8 cellular contexts compared by ENCODE assay signal in the genomic region with DNA sequence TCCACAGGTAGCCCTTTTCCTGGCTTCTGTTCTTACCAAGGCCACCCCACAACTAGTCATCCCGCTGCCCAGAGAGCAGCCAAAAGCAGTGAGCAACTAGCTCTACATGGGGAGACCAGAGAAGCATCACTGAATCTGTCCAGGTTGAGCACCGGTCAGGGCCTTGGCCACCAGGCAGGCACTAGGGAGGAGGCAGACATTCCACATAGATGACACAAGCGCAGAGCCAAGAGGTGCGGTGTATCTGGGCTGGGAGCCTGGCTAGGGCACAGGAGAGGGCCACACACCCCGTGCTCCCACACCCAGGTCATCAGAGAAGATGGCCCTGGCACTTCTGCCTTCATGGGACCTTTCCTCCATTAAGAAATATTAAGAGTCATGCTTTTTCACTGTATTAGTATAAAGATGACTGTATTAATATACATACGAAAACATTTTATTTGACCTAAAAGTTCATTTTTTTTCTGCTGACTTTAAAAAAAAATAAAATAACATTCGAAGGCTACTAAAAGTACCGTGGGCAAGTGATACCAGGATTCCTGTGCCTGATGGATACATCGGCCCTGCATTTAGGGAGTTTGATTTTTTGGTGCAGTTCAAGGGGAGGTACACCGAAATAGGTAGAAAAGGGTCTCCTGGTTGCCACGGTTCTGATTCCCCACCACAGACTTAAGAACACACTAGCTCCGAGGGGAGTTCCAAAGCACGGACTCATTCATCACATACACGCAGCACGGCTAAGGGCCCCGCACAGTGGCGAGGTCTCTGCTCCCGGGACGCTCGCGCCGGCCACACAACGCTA. TPM values are rescaled to one million over a fixed set of nuclear protein-coding genes. Genes with fewer than 3 reads are reported as not detected.
DNase-seq lines count a peak whose midpoint lies in the region; ATAC-seq and TF ChIP-seq lines count a peak whose summit lies in the region.

No MANE protein-coding gene starts in this region.

- 7 to 8% methylated on average over 13 to 23 of the region's 23 CpGs for WGBS in body of pancreas, 2 donors

- H3K9me3 ChIP-seq in body of pancreas (no peaks in the 10 kb centered on the region), thoracic aorta (no peaks in the 10 kb centered on the region)

- peak; percentile 20 to 76 (median 62) for TF ChIP-seq POLR2A in body of pancreas (IDR thresholded peaks at IDR 0.05)

- intact Hi-C loops in body of pancreas (cut with DNase I): no loop called here
- intact Hi-C loops in left colon (cut with DNase I, micrococcal nuclease): no loop called here

- H3K36me3 ChIP-seq in body of pancreas (replicated peaks in 1 of 2; ENCODE audit: insufficient read depth in 1 of 2, low read depth in 2 of 2): no peaks in the 10 kb centered on the region
- no peaks in the 10 kb centered on the region for H3K36me3 ChIP-seq in thoracic aorta

- DNase-seq in NCI-H2196 (lab: John Stamatoyannopoulos, UW; ENCODE audit: unreplicated experiment) (peak; percentile 10), NCI-H2196 treated with DMSO at 0.1 percent for 48 hours (lab: John Stamatoyannopoulos, UW; ENCODE audit: unreplicated experiment) (no peak), LoVo (ENCODE audit: low spot score) (peak; percentile 81), body of pancreas (peak; percentile 81 to 88 (median 83)), left colon (peak; percentile 69 to 78), thoracic aorta (ENCODE audit: low spot score) (no peak), hypothalamus (lab: John Stamatoyannopoulos, UW) (no peak)

- TF ChIP-seq CTCF in body of pancreas (IDR thresholded peaks at IDR 0.05): no peak
- TF ChIP-seq CTCF in thoracic aorta (IDR thresholded peaks at IDR 0.05): no peak

- ATAC-seq in body of pancreas: peak; percentile 66
- peak; percentile 68 for ATAC-seq in left colon
- no peak for ATAC-seq in thoracic aorta (ENCODE audit: insufficient number of reproducible peaks, low FRiP score, low read depth)
- no peak for ATAC-seq in GM19397 (IDR thresholded peaks at IDR 0.05; ENCODE audit: unreplicated experiment)

- H3K27ac ChIP-seq in body of pancreas: peak overlapping the region; percentile 94 to 99 (median 98)
- H3K27ac ChIP-seq in thoracic aorta: peak overlapping the region; percentile 82 to 92

- H3K4me3 ChIP-seq in body of pancreas: peak overlapping the region; percentile 58 to 83
- H3K4me3 ChIP-seq in thoracic aorta: peak overlapping the region; percentile 89

- H3K27me3 ChIP-seq in body of pancreas: no peaks in the 10 kb centered on the region
- no peaks in the 10 kb centered on the region for H3K27me3 ChIP-seq in thoracic aorta (replicated peaks; ENCODE audit: insufficient read depth)

- peaks cover 59% of the 10 kb centered on the region for H3K4me1 ChIP-seq in body of pancreas
- H3K4me1 ChIP-seq in thoracic aorta (ENCODE audit: control insufficient read depth in 1 of 2, low read depth in 2 of 2): peaks cover 24 to 62% of the 10 kb centered on the region in 2 donors

RNA-seq across cellular contexts. Expression of a gene that starts 1.2 kb away (rescaled TPM):
- total RNA-seq in body of pancreas (10 to 100 TPM; 43.8 to 89.3 TPM), left colon (100 to 1,000 TPM in 1 of 2 donors, 10 to 100 TPM in 1; 85.8 to 104 TPM), thoracic aorta (100 to 1,000 TPM in 1 of 2 donors, 10 to 100 TPM in 1; 42.1 to 105 TPM)

RNA-seq across cellular contexts. Expression of a gene that starts 10.1 kb away (rescaled TPM):
- total RNA-seq in body of pancreas (under 1 TPM in 1 of 2 donors, not detected in 1; 0.33 TPM), left colon (not detected), thoracic aorta (not detected)

RNA-seq across cellular contexts. Expression of a gene that starts 23.4 kb away (rescaled TPM):
- 1 to 10 TPM; 4.6 to 7.3 TPM for total RNA-seq in body of pancreas
- total RNA-seq in left colon: 10 to 100 TPM in 1 of 2 donors, 1 to 10 TPM in 1; 9.6 to 10.8 TPM
- 10 to 100 TPM; 19.0 to 30.7 TPM for total RNA-seq in thoracic aorta

RNA-seq across cellular contexts. Expression of a gene that starts 29.1 kb away (rescaled TPM):
- total RNA-seq in body of pancreas (not detected), left colon (not detected), thoracic aorta (not detected)

RNA-seq across cellular contexts. Expression of a gene that starts 57.5 kb away (rescaled TPM):
- total RNA-seq in body of pancreas (10 to 100 TPM; 39.7 to 87.0 TPM), left colon (100 to 1,000 TPM; 137 to 194 TPM), thoracic aorta (10 to 100 TPM; 26.2 to 65.1 TPM)

Comparison
In these comparisons a context has a peak if more than half of its experiments do, and no peak if none do; other contexts are left out.
1. DNase-seq: peak in NCI-H2196 (single experiment), LoVo (single experiment), body of pancreas (4 of 4) and left colon (2 of 2); none in NCI-H2196 treated with DMSO at 0.1 percent for 48 hours (single experiment), thoracic aorta (single experiment) and hypothalamus (0 of 51).
2. ATAC-seq: peak in body of pancreas (single experiment) and left colon (single experiment); none in thoracic aorta (single experiment) and GM19397 (single experiment).